In genomic region chr14:106768972-106769700, GRCh38 we compare ENCODE assay signal across 7 cellular contexts.
DNase-seq lines count a peak whose midpoint lies in the region; ATAC-seq and TF ChIP-seq lines count a peak whose summit lies in the region.
"Not testable (repeated sequence)": the region's sequence is repeated elsewhere in the genome, so short reads cannot be mapped to it uniquely, and the experiment has no call there.

No MANE protein-coding gene starts in this region.

- H3K36me3 ChIP-seq in BLaER1; DOHH2 (ENCODE audit: control insufficient read depth, low read length): not testable (repeated sequence)

- not testable (repeated sequence) for H3K9me3 ChIP-seq in BLaER1
- peaks cover 15% of the 10 kb centered on the region; the same call in 1 of the 2 replicates for H3K9me3 ChIP-seq in DOHH2 (ENCODE audit: control insufficient read depth, insufficient read depth, low read length)

- not testable (repeated sequence) for TF ChIP-seq CTCF in DOHH2 (IDR thresholded peaks at IDR 0.05; ENCODE audit: low read depth, low read length, poor library complexity, severe bottlenecking)

- not testable (repeated sequence) for H3K9me2 ChIP-seq in DOHH2 (replicated peaks; ENCODE audit: control insufficient read depth, low read length)

- peak overlapping the region; percentile 64 to 91 for H3K27ac Mint-ChIP-seq in T-cell
- H3K27ac Mint-ChIP-seq in activated CD8-positive, alpha-beta memory T cell treated with anti-CD3 and anti-CD28 coated beads, Interleukin-2, amount 10 ng/mL, durations not matched to agents 7 days and 5 days = peak overlapping the region; percentile 1
- H3K27ac Mint-ChIP-seq in activated naive CD8-positive, alpha-beta T cell treated with anti-CD3 and anti-CD28 coated beads, Interleukin-2, amount 10 ng/mL, durations not matched to agents 7 days and 5 days = peak overlapping the region; percentile 46
- H3K27ac Mint-ChIP-seq in natural killer cell treated with Interleukin-12 subunit alpha and Interleukin-12 subunit beta and Interleukin-15 and Interleukin-18, amount 100 ng/mL, for 72 hours = not testable (repeated sequence)

- not testable (repeated sequence) for H3K27me3 Mint-ChIP-seq in T-cell; activated naive CD8-positive, alpha-beta T cell treated with anti-CD3 and anti-CD28 coated beads, Interleukin-2, amount 10 ng/mL, durations not matched to agents 7 days and 5 days; natural killer cell treated with Interleukin-12 subunit alpha and Interleukin-12 subunit beta and Interleukin-15 and Interleukin-18, amount 100 ng/mL, for 72 hours
- peaks cover 13% of the 10 kb centered on the region for H3K27me3 Mint-ChIP-seq in activated CD8-positive, alpha-beta memory T cell treated with anti-CD3 and anti-CD28 coated beads, Interleukin-2, amount 10 ng/mL, durations not matched to agents 7 days and 5 days

- peak; percentile 20 to 38 for DNase-seq in NCI-H526 (lab: John Stamatoyannopoulos, UW)
- not testable (repeated sequence) for DNase-seq in T-cell; activated CD8-positive, alpha-beta memory T cell treated with anti-CD3 and anti-CD28 coated beads, Interleukin-2, amount 10 ng/mL, durations not matched to agents 7 days and 5 days; activated naive CD8-positive, alpha-beta T cell treated with anti-CD3 and anti-CD28 coated beads, Interleukin-2, amount 10 ng/mL, durations not matched to agents 7 days and 5 days; natural killer cell treated with Interleukin-12 subunit alpha and Interleukin-12 subunit beta and Interleukin-15 and Interleukin-18, amount 100 ng/mL, for 72 hours (ENCODE audit: low spot score)

- peaks cover 41 to 54% (median 48%) of the 10 kb centered on the region in 3 donors for H3K4me1 Mint-ChIP-seq in T-cell
- H3K4me1 Mint-ChIP-seq in activated CD8-positive, alpha-beta memory T cell treated with anti-CD3 and anti-CD28 coated beads, Interleukin-2, amount 10 ng/mL, durations not matched to agents 7 days and 5 days = peaks cover 37% of the 10 kb centered on the region
- peaks cover 27% of the 10 kb centered on the region for H3K4me1 Mint-ChIP-seq in activated naive CD8-positive, alpha-beta T cell treated with anti-CD3 and anti-CD28 coated beads, Interleukin-2, amount 10 ng/mL, durations not matched to agents 7 days and 5 days
- peaks cover 15 to 31% of the 10 kb centered on the region in 2 donors for H3K4me1 Mint-ChIP-seq in natural killer cell treated with Interleukin-12 subunit alpha and Interleukin-12 subunit beta and Interleukin-15 and Interleukin-18, amount 100 ng/mL, for 72 hours (ENCODE audit: low read depth in 2 of 2)

- H3K79me2 ChIP-seq in DOHH2 (ENCODE audit: control insufficient read depth, low read length) = not testable (repeated sequence)

- CTCF ChIA-PET in T-cell (lab: Charles Lee); activated CD8-positive, alpha-beta memory T cell treated with anti-CD3 and anti-CD28 coated beads, Interleukin-2, amount 10 ng/mL, durations not matched to agents 7 days and 5 days (lab: Charles Lee): not testable (repeated sequence)

- peak overlapping the region; percentile 92 for H3K27ac ChIP-seq in BLaER1
- peak overlapping the region; percentile 93 for H3K27ac ChIP-seq in DOHH2 (ENCODE audit: low read depth, low read length)

- POLR2A ChIA-PET in T-cell (lab: Charles Lee); activated naive CD8-positive, alpha-beta T cell treated with anti-CD3 and anti-CD28 coated beads, Interleukin-2, amount 10 ng/mL, durations not matched to agents 7 days and 5 days (lab: Charles Lee): not testable (repeated sequence)

- not testable (repeated sequence) for H3K9me3 Mint-ChIP-seq in T-cell; activated CD8-positive, alpha-beta memory T cell treated with anti-CD3 and anti-CD28 coated beads, Interleukin-2, amount 10 ng/mL, durations not matched to agents 7 days and 5 days (ENCODE audit: low read depth); activated naive CD8-positive, alpha-beta T cell treated with anti-CD3 and anti-CD28 coated beads, Interleukin-2, amount 10 ng/mL, durations not matched to agents 7 days and 5 days; natural killer cell treated with Interleukin-12 subunit alpha and Interleukin-12 subunit beta and Interleukin-15 and Interleukin-18, amount 100 ng/mL, for 72 hours

- H4K20me1 ChIP-seq in BLaER1; DOHH2 (ENCODE audit: control insufficient read depth, insufficient read depth, low read depth, low read length): not testable (repeated sequence)

- H3K4me2 ChIP-seq in BLaER1 = peak overlapping the region; percentile 61
- H3K4me2 ChIP-seq in DOHH2 (ENCODE audit: low read length) = peak overlapping the region; percentile 59

- H3K4me3 ChIP-seq in BLaER1 = not testable (repeated sequence)
- peak overlapping the region; percentile 61 for H3K4me3 ChIP-seq in DOHH2 (ENCODE audit: low read length)

- H3K4me1 ChIP-seq in BLaER1 (peaks cover 57% of the 10 kb centered on the region), DOHH2 (ENCODE audit: control insufficient read depth, low read length) (peaks cover 79% of the 10 kb centered on the region)

- not testable (repeated sequence) for H3K27me3 ChIP-seq in BLaER1; DOHH2 (ENCODE audit: control insufficient read depth, low read length)

- peak overlapping the region in 2 of 3 donors; percentile 4 to 42 for H3K4me3 Mint-ChIP-seq in T-cell
- H3K4me3 Mint-ChIP-seq in activated CD8-positive, alpha-beta memory T cell treated with anti-CD3 and anti-CD28 coated beads, Interleukin-2, amount 10 ng/mL, durations not matched to agents 7 days and 5 days; activated naive CD8-positive, alpha-beta T cell treated with anti-CD3 and anti-CD28 coated beads, Interleukin-2, amount 10 ng/mL, durations not matched to agents 7 days and 5 days: not testable (repeated sequence)
- peak overlapping the region; percentile 36 for H3K4me3 Mint-ChIP-seq in natural killer cell treated with Interleukin-12 subunit alpha and Interleukin-12 subunit beta and Interleukin-15 and Interleukin-18, amount 100 ng/mL, for 72 hours

- ATAC-seq in T-cell (replicated peaks in 1 of 4); activated CD8-positive, alpha-beta memory T cell treated with anti-CD3 and anti-CD28 coated beads, Interleukin-2, amount 10 ng/mL, durations not matched to agents 7 days and 5 days; activated naive CD8-positive, alpha-beta T cell treated with anti-CD3 and anti-CD28 coated beads, Interleukin-2, amount 10 ng/mL, durations not matched to agents 7 days and 5 days (ENCODE audit: low read depth); natural killer cell treated with Interleukin-12 subunit alpha and Interleukin-12 subunit beta and Interleukin-15 and Interleukin-18, amount 100 ng/mL, for 72 hours: not testable (repeated sequence)

- peaks cover 14% of the 10 kb centered on the region for H3F3A ChIP-seq in DOHH2 (ENCODE audit: control insufficient read depth, insufficient read depth)

- 0 out of 2 replicates have a peak overlapping the region, but pooled peaks have one; percentile 41 for H3K9ac ChIP-seq in BLaER1

- H3K36me3 Mint-ChIP-seq in T-cell; activated CD8-positive, alpha-beta memory T cell treated with anti-CD3 and anti-CD28 coated beads, Interleukin-2, amount 10 ng/mL, durations not matched to agents 7 days and 5 days; activated naive CD8-positive, alpha-beta T cell treated with anti-CD3 and anti-CD28 coated beads, Interleukin-2, amount 10 ng/mL, durations not matched to agents 7 days and 5 days; natural killer cell treated with Interleukin-12 subunit alpha and Interleukin-12 subunit beta and Interleukin-15 and Interleukin-18, amount 100 ng/mL, for 72 hours: not testable (repeated sequence)
